ENCODE assay signal across 8 cellular contexts in the genomic region with DNA sequence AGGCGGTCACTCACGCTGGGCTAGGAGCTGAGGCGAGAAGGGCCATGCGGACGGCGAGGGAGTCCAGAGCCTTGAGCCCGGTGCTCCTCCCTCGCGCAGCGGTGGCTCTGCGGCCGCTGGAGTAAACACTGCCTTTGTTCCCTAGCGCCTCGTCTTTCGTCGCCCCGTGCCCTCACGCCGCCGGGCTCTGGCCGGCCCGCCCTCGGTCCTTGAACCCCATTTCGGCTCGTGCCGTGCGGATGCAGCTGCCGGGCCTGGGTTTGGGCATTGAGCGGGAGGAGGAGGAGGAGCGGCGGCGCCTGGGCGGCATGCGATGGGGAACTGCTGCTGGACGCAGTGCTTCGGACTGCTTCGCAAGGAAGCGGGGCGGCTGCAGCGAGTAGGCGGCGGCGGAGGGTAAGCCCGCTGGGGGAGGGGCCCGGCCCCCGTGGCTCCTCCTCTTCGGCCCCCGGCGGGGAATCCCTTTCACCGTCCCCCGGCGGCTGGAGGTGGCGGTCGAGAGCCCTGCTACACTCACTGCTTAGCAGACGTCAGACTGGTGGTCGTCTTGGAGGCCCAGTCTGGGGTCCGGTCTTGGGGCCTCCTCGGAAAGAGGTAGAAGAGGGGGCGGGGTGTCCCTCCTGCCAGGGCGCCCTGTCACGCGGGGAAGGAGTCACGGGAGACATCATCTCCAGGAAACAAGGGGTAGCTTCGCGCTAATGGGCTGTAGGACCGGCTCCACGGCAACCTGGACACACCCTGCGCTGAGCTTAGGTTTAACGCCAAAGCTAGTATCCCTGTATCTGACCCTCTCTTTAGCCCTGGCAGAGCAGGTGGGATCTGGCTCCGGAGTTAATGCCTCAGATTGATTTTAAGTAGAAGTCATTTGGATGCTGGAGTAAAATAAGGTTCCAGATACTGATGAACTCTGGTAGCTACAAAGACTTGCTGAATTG. TPM values are rescaled to one million over a fixed set of nuclear protein-coding genes. Genes with fewer than 3 reads are reported as not detected.
DNase-seq lines count a peak whose midpoint lies in the region; ATAC-seq, FAIRE-seq and TF ChIP-seq lines count a peak whose summit lies in the region.

A gene with protein sequence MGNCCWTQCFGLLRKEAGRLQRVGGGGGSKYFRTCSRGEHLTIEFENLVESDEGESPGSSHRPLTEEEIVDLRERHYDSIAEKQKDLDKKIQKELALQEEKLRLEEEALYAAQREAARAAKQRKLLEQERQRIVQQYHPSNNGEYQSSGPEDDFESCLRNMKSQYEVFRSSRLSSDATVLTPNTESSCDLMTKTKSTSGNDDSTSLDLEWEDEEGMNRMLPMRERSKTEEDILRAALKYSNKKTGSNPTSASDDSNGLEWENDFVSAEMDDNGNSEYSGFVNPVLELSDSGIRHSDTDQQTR (plus strand): TSS at position 9 of the 935 bp plus-strand sequence. CDS start 305 bp downstream, at position 314.

- H3K9ac ChIP-seq in H1 (replicated peaks in 1 of 4; ENCODE audit: extremely low read depth in 1 of 4, low read depth in 3 of 4, low read length in 3 of 4) (peak within 1 kb of the TSS; percentile 93 to 99 (median 98)), mesendoderm (ENCODE audit: low read length) (peak within 1 kb of the TSS; percentile 98)

- ATAC-seq in GM19397 (IDR thresholded peaks at IDR 0.05; ENCODE audit: unreplicated experiment) (peak; percentile 65), HG03565 (IDR thresholded peaks at IDR 0.05; ENCODE audit: unreplicated experiment) (peak; percentile 35)

- peak; percentile 97 to 99 for TF ChIP-seq POLR2A in H1 (IDR thresholded peaks at IDR 0.05; ENCODE audit: control extremely low read depth in 1 of 2, low read depth in 2 of 2, low read length in 2 of 2)

- H3K56ac ChIP-seq in H1 (replicated peaks; ENCODE audit: insufficient read length, low read depth, low read length) = peak within 1 kb of the TSS; percentile 91
- H3K56ac ChIP-seq in mesendoderm (ENCODE audit: low read length) = peak within 1 kb of the TSS; percentile 99

- peak within 1 kb of the TSS; percentile 88 for H4K5ac ChIP-seq in H1 (ENCODE audit: insufficient read length, low read depth, low read length)
- peak within 1 kb of the TSS; percentile 5 for H4K5ac ChIP-seq in mesendoderm (ENCODE audit: low read length)

- H3K4ac ChIP-seq in H1 (replicated peaks; ENCODE audit: insufficient read length, low read depth, low read length) (peak within 1 kb of the TSS; percentile 66), mesendoderm (ENCODE audit: low read depth, low read length) (peak within 1 kb of the TSS; percentile 43)

- TF ChIP-seq EP300 in H1 (IDR thresholded peaks at IDR 0.05; ENCODE audit: borderline replicate concordance in 1 of 2, low read depth in 2 of 2, low read length in 2 of 2) = peak in 1 of 2 experiments; percentile 1; a peak in 1 of 3 replicates

- FAIRE-seq in H1 (lab: Jason Lieb, UNC) = no peak

- H3K4me2 ChIP-seq in H1 (ENCODE audit: insufficient read depth in 1 of 2, low read depth in 2 of 2, low read length in 2 of 2) (peak within 1 kb of the TSS; percentile 92 to 95), mesendoderm (ENCODE audit: low read length) (peak within 1 kb of the TSS; percentile 95)

- H2AK5ac ChIP-seq in H1 (ENCODE audit: low read depth, low read length) = no peak within 1 kb of the TSS
- H2AK5ac ChIP-seq in mesendoderm (ENCODE audit: low read length) = no peak within 1 kb of the TSS

- peak within 1 kb of the TSS; percentile 45 for H2AFZ ChIP-seq in H1 (ENCODE audit: low read length)

- peak within 1 kb of the TSS; percentile 88; the same call in 1 of the 2 replicates for H2BK12ac ChIP-seq in H1 (ENCODE audit: low read depth, low read length)

- CTCF ChIA-PET in H1 (lab: Charles Lee; ENCODE audit: partially characterized antibody) = interaction anchor here (0.6 to 8.7 kb wide), 11 partner anchors 13 to 286 kb away, joined by 3 to 97 read pairs (median 3); a partner anchor contains a TSS

- no peaks in the 10 kb centered on the region for H4K20me1 ChIP-seq in H1 (replicated peaks in 1 of 2; ENCODE audit: control insufficient read depth in 1 of 2, insufficient read depth in 2 of 2, low read length in 2 of 2)

- no peaks in the 10 kb centered on the region for H3K36me3 ChIP-seq in H1 (ENCODE audit: control insufficient read depth in 2 of 4, insufficient read depth in 4 of 4, low read length in 3 of 4)
- no peaks in the 10 kb centered on the region for H3K36me3 ChIP-seq in mesendoderm (ENCODE audit: control insufficient read depth, insufficient read depth, low read length)

- H4K91ac ChIP-seq in H1 (replicated peaks; ENCODE audit: insufficient read length, low read length) = peak within 1 kb of the TSS; percentile 78

- H3K9me3 ChIP-seq in H1 (ENCODE audit: insufficient read depth in 2 of 2, low read depth in 1 of 2, low read length in 1 of 2) = no peaks in the 10 kb centered on the region

- peak; percentile 41 to 63 (median 41); a peak in 3 of 4 replicates for TF ChIP-seq CTCF in H1 (IDR thresholded peaks at IDR 0.05; ENCODE audit: control extremely low read depth in 1 of 3, insufficient read depth in 1 of 3, low read depth in 1 of 3, low read length in 3 of 3)

- POLR2A ChIA-PET in H1 (lab: Charles Lee; ENCODE audit: partially characterized antibody) = interaction anchor here (0.6 to 1.9 kb wide), 18 partner anchors 8 to 1001 kb away, joined by 3 to 13 read pairs (median 3); no protein-coding TSS in a partner anchor

- 2% methylated on average over 27 of the region's 70 CpGs; no CpG with 5 or more reads in 1 of the 2 experiments for WGBS in H1 (ENCODE audit: extremely low coverage in 1 of 2, insufficient coverage in 1 of 2, insufficient read length in 1 of 2, insufficient replicate concordance in 2 of 2, low coverage in 1 of 2, low lambda C conversion rate in 2 of 2, missing lambda C conversion rate in 1 of 2), 2 experiments
- WGBS in mesendoderm (ENCODE audit: extremely low coverage, insufficient coverage, low lambda C conversion rate) = no CpG with 5 or more reads among the region's 70 CpGs

- peaks cover 7% of the 10 kb centered on the region for H3K23me2 ChIP-seq in H1 (ENCODE audit: low read depth, low read length)

- no peak within 1 kb of the TSS; the same call in 1 of the 2 replicates for H2BK15ac ChIP-seq in H1 (ENCODE audit: low read length)
- H2BK15ac ChIP-seq in mesendoderm (replicated peaks; ENCODE audit: low read depth) = no peak within 1 kb of the TSS

- H3K14ac ChIP-seq in H1 (ENCODE audit: insufficient read length) = peak within 1 kb of the TSS; percentile 28

- H2BK5ac ChIP-seq in H1 (ENCODE audit: low read depth, low read length) (peak within 1 kb of the TSS; percentile 99), mesendoderm (ENCODE audit: low read length) (peak within 1 kb of the TSS; percentile 89)

- peak; percentile 89 for DNase-seq in COLO668 (lab: John Stamatoyannopoulos, UW; ENCODE audit: unreplicated experiment)
- peak; percentile 71 for DNase-seq in NOMO-1 treated with DMSO at 0.1 percent for 48 hours (lab: John Stamatoyannopoulos, UW; ENCODE audit: unreplicated experiment)
- peak; percentile 57 to 70 (median 69) for DNase-seq in activated CD8-positive, alpha-beta memory T cell treated with anti-CD3 and anti-CD28 coated beads for 48 hours (ENCODE audit: low read depth in 2 of 3, low spot score in 2 of 3)
- DNase-seq in H1 (ENCODE audit: low read depth in 1 of 2, low spot score in 2 of 2) = peak in 1 of 2 experiments; percentile 93
- peak; percentile 93 for DNase-seq in mesendoderm
- peak; percentile 51 for DNase-seq in stimulated activated CD8-positive, alpha-beta memory T cell treated with anti-CD3 and anti-CD28 coated beads, Interleukin-15, amount 100 ng/mL, for 24 hours (ENCODE audit: low read depth)

- H3K18ac ChIP-seq in H1 (ENCODE audit: extremely low read depth, low read length) = peak within 1 kb of the TSS; percentile 95
- H3K18ac ChIP-seq in mesendoderm (ENCODE audit: low read length) = peak within 1 kb of the TSS; percentile 69

- H3K79me2 ChIP-seq in H1 (ENCODE audit: control insufficient read depth in 1 of 2, insufficient read depth in 2 of 2, low read length in 2 of 2) (peaks cover 0 to 50% of the 10 kb centered on the region in 2 experiments; a peak in 3 of 4 replicates), mesendoderm (ENCODE audit: control insufficient read depth, insufficient read depth, low read length) (peaks cover 18% of the 10 kb centered on the region)

- H3K4me3 ChIP-seq in H1 (ENCODE audit: extremely low read depth in 1 of 4, insufficient read depth in 2 of 4, low read depth in 3 of 4, low read length in 4 of 4) (peak within 1 kb of the TSS; percentile 72 to 97 (median 90)), mesendoderm (ENCODE audit: low read length) (peak within 1 kb of the TSS; percentile 93)

- peak within 1 kb of the TSS; percentile 98 for H3K27ac ChIP-seq in H1 (ENCODE audit: low read depth, low read length)
- peak within 1 kb of the TSS; percentile 98 for H3K27ac ChIP-seq in mesendoderm (ENCODE audit: low read depth, low read length)

- H3K23ac ChIP-seq in H1 (ENCODE audit: insufficient read length) = no peak within 1 kb of the TSS
- no peak within 1 kb of the TSS for H3K23ac ChIP-seq in mesendoderm (ENCODE audit: low read length)

- H3K27me3 ChIP-seq in H1 (replicated peaks in 1 of 4; ENCODE audit: control insufficient read depth in 3 of 4, extremely low read depth in 1 of 4, insufficient read depth in 3 of 4, low read length in 3 of 4) (no peaks in the 10 kb centered on the region), mesendoderm (ENCODE audit: insufficient read depth, low read length, poor library complexity) (no peaks in the 10 kb centered on the region)

- TF ChIP-seq RAD21 in H1 (IDR thresholded peaks at IDR 0.05 in 1 of 2, conservative IDR thresholded peaks at IDR 0.05 in 1 of 2; ENCODE audit: low read depth in 2 of 2, low read length in 2 of 2) = peak; percentile 15 to 29; a peak in 3 of 4 replicates

- H3K79me1 ChIP-seq in H1 (ENCODE audit: low read depth, low read length) = no peaks in the 10 kb centered on the region
- peaks cover 4% of the 10 kb centered on the region for H3K79me1 ChIP-seq in mesendoderm (ENCODE audit: low read length)

- H3K4me1 ChIP-seq in H1 (replicated peaks in 1 of 4; ENCODE audit: control insufficient read depth in 3 of 4, insufficient read depth in 4 of 4, low read length in 3 of 4) = peaks cover 0 to 6% (median 0%) of the 10 kb centered on the region in 4 experiments; a peak in 2 of 7 replicates
- peaks cover 2% of the 10 kb centered on the region for H3K4me1 ChIP-seq in mesendoderm (ENCODE audit: control insufficient read depth, low read depth, low read length)

- H2BK20ac ChIP-seq in H1 (ENCODE audit: low read length) = no peak within 1 kb of the TSS

- peak within 1 kb of the TSS; percentile 100 for H4K8ac ChIP-seq in H1 (ENCODE audit: extremely low read depth, insufficient read depth, low read length)
- no peak within 1 kb of the TSS for H4K8ac ChIP-seq in mesendoderm (ENCODE audit: low read depth, low read length)

- H2BK120ac ChIP-seq in H1 (replicated peaks; ENCODE audit: low read depth, low read length) (no peak within 1 kb of the TSS), mesendoderm (ENCODE audit: low read depth, low read length) (no peak within 1 kb of the TSS)

RNA-seq across cellular contexts. Expression of the gene that starts here (rescaled TPM):
- 26.9 and 27.7 TPM in 2 replicates for total RNA-seq in H1 (2021; fragmentation: NEBNext Ultra II Directional; extraction: Animal tissue kit (Norgen Biotek cat#: 25700))
- 5.3 and 7.2 TPM in 2 replicates for polyA plus RNA-seq in H1 (2011; rRNA removed)
- 13.6 TPM for polyA plus RNA-seq in H1 (2011; cell fraction: cytosol; rRNA removed)
- 16.1 TPM for polyA plus RNA-seq in H1 (2011; cell fraction: nucleus; rRNA removed)
- polyA plus RNA-seq in H1 (2012, experiment 1 of 2) = 9.8 to 16.0 TPM (median 10.7 TPM) in 4 replicates
- 5.7 TPM for polyA plus RNA-seq in H1 (2012, experiment 2 of 2)
- 14.5 TPM for polyA plus RNA-seq in H1 (2013, experiment 1 of 2)
- 13.2 TPM for polyA plus RNA-seq in H1 (2013, experiment 2 of 2)
- polyA minus RNA-seq in H1 (2011; rRNA and poly(A)+ RNA removed) = 1.8 and 5.4 TPM in 2 replicates
- 22.8 TPM for polyA minus RNA-seq in H1 (2011; cell fraction: cytosol; rRNA and poly(A)+ RNA removed)
- polyA minus RNA-seq in H1 (2011; cell fraction: nucleus; rRNA and poly(A)+ RNA removed) = 22.9 TPM
- polyA plus RNA-seq in mesendoderm (2013, experiment 1 of 2) = 18.7 TPM
- polyA plus RNA-seq in mesendoderm (2013, experiment 2 of 2) = 18.6 TPM
